8 cellular contexts compared by ENCODE assay signal in the genomic region with DNA sequence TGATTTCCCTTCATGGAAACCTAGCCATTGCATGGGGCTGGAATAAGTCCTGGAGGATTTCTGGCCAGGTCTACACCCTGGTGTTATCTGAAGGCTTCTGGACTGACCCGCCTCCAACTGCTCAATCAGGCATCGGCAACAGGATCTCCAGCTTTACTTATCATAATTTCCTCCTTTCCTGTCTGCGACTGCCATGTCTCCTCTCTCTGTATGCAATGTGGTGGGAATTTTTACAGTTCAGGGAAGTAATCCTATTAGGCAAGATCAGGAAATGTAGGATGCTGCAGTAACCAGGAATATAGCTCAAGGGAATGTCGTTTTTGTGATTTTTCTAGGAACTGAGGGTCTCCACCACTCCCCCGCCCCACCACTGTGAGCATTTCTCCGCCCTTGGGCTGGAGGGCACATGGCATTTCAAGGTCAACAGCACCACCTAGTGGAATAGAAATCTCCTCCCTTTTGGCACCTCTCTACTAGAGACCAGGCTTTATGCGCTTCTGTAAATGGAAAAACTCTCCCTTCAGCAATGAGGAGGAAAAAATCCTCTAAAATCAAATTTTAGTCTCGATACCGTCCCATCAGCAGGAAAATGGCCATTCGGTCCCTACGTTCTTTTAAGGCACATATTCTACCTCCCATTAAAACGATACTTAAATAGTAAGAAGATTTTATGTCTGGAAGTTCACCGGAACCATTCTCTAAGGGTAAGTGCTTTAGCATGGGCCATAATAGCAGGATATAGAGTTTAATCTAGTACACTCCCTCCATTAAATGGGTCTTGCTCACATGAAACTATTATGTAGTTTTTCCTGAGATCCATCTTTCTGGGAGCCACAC.
DNase-seq lines count a peak whose midpoint lies in the region; ATAC-seq and TF ChIP-seq lines count a peak whose summit lies in the region.

No MANE protein-coding gene starts in this region.

- no peaks in the 10 kb centered on the region for H3K9me3 ChIP-seq in CD4-positive, alpha-beta memory T cell (ENCODE audit: control insufficient read depth in 1 of 2, low read length in 2 of 2)
- no peaks in the 10 kb centered on the region for H3K9me3 ChIP-seq in transverse colon

- peak; percentile 74 for ATAC-seq in GM19025 (IDR thresholded peaks at IDR 0.05; ENCODE audit: low read depth, unreplicated experiment)
- ATAC-seq in HG03139 (IDR thresholded peaks at IDR 0.05; ENCODE audit: unreplicated experiment) = peak; percentile 93
- ATAC-seq in naive thymus-derived CD8-positive, alpha-beta T cell = peak; percentile 78 to 82

- peaks cover 0 to 3% (median 1%) of the 10 kb centered on the region in 4 donors for H3K4me1 Mint-ChIP-seq in CD4-positive, alpha-beta memory T cell
- H3K4me1 Mint-ChIP-seq in activated CD4-positive, alpha-beta memory T cell treated with anti-CD3 and anti-CD28 coated beads for 36 hours (ENCODE audit: low read depth) = peaks cover 3% of the 10 kb centered on the region
- H3K4me1 Mint-ChIP-seq in naive thymus-derived CD8-positive, alpha-beta T cell = peaks cover 3 to 5% (median 3%) of the 10 kb centered on the region in 4 donors

- intact Hi-C loops in CD4-positive, alpha-beta memory T cell (cut with micrococcal nuclease) = loop anchor here (1.0 to 2.0 kb wide), 5 partner anchors 227 to 1432 kb away; no protein-coding TSS in a partner anchor
- intact Hi-C loops in activated CD4-positive, alpha-beta memory T cell treated with anti-CD3 and anti-CD28 coated beads for 36 hours (cut with micrococcal nuclease) = loop anchor here (1.0 to 5.0 kb wide), 5 partner anchors 94 to 1054 kb away; a partner anchor contains a TSS
- intact Hi-C loops in transverse colon (cut with DNase I; ENCODE audit: low total_unique reads) = loop anchor here (10.0 kb wide), 1 partner anchor 612 kb away; no protein-coding TSS in a partner anchor

- peak; percentile 61 to 69 (median 67) for TF ChIP-seq CTCF in transverse colon (IDR thresholded peaks at IDR 0.05)

- peaks cover 15 to 18% of the 10 kb centered on the region in 2 donors for H3K27me3 Mint-ChIP-seq in CD4-positive, alpha-beta memory T cell
- H3K27me3 Mint-ChIP-seq in activated CD4-positive, alpha-beta memory T cell treated with anti-CD3 and anti-CD28 coated beads for 36 hours = peaks cover 12% of the 10 kb centered on the region
- H3K27me3 Mint-ChIP-seq in naive thymus-derived CD8-positive, alpha-beta T cell = peaks cover 8 to 27% (median 12%) of the 10 kb centered on the region in 5 donors

- peak; percentile 41 to 56 (median 55) for DNase-seq in CD4-positive, alpha-beta memory T cell
- DNase-seq in NCI-H345 (lab: John Stamatoyannopoulos, UW) (peak; percentile 53), erythroblast (lab: John Stamatoyannopoulos, UW) (peak; percentile 53 to 74), transverse colon (peak; percentile 11)
- peak; percentile 44 for DNase-seq in activated CD4-positive, alpha-beta memory T cell treated with anti-CD3 and anti-CD28 coated beads for 36 hours
- DNase-seq in naive thymus-derived CD8-positive, alpha-beta T cell = peak in 9 of 10 donors; percentile 15 to 74 (median 51)

- no peak overlapping the region for H3K27ac ChIP-seq in CD4-positive, alpha-beta memory T cell (ENCODE audit: low read depth, low read length)
- H3K27ac ChIP-seq in transverse colon = no peak overlapping the region

- TF ChIP-seq POLR2A in erythroblast (IDR thresholded peaks at IDR 0.05; ENCODE audit: low read length) = no peak
- no peak for TF ChIP-seq POLR2A in transverse colon (IDR thresholded peaks at IDR 0.05)

- H3K4me3 ChIP-seq in CD4-positive, alpha-beta memory T cell (ENCODE audit: low read length in 2 of 2) = no peak overlapping the region
- H3K4me3 ChIP-seq in transverse colon = no peak overlapping the region

- in situ Hi-C loops in transverse colon (cut with MboI; ENCODE audit: low pct_ligation_motif_present in 1 of 4, low pct_unique_long_range_greater_than_20kb in 1 of 4, low sequenced_read_pairs in 3 of 4) = loop anchor here in 1 of 4 donors (25.0 kb wide), 2 partner anchors 219 to 619 kb away; a partner anchor contains a TSS

- H3K36me3 Mint-ChIP-seq in CD4-positive, alpha-beta memory T cell = no peaks in the 10 kb centered on the region
- no peaks in the 10 kb centered on the region for H3K36me3 Mint-ChIP-seq in activated CD4-positive, alpha-beta memory T cell treated with anti-CD3 and anti-CD28 coated beads for 36 hours
- H3K36me3 Mint-ChIP-seq in naive thymus-derived CD8-positive, alpha-beta T cell = no peaks in the 10 kb centered on the region

- H3K36me3 ChIP-seq in CD4-positive, alpha-beta memory T cell (ENCODE audit: insufficient read depth, low read length) = no peaks in the 10 kb centered on the region
- no peaks in the 10 kb centered on the region for H3K36me3 ChIP-seq in transverse colon

- no peak for TF ChIP-seq EP300 in transverse colon (IDR thresholded peaks at IDR 0.05; ENCODE audit: low read depth)

- POLR2A ChIA-PET in CD4-positive, alpha-beta memory T cell (lab: Charles Lee; ENCODE audit: partially characterized antibody) = no interaction called here
- POLR2A ChIA-PET in activated CD4-positive, alpha-beta memory T cell treated with anti-CD3 and anti-CD28 coated beads for 36 hours (lab: Charles Lee) = no interaction called here
- POLR2A ChIA-PET in naive thymus-derived CD8-positive, alpha-beta T cell (lab: Charles Lee) = no interaction called here

- H3K4me3 Mint-ChIP-seq in CD4-positive, alpha-beta memory T cell = no peak overlapping the region
- no peak overlapping the region for H3K4me3 Mint-ChIP-seq in activated CD4-positive, alpha-beta memory T cell treated with anti-CD3 and anti-CD28 coated beads for 36 hours
- H3K4me3 Mint-ChIP-seq in naive thymus-derived CD8-positive, alpha-beta T cell = no peak overlapping the region

- CTCF ChIA-PET in CD4-positive, alpha-beta memory T cell (lab: Charles Lee; ENCODE audit: partially characterized antibody) = interaction anchor here (0.7 to 4.5 kb wide), 19 partner anchors 8 to 1431 kb away, joined by 3 to 43 read pairs (median 5); a partner anchor contains a TSS
- CTCF ChIA-PET in activated CD4-positive, alpha-beta memory T cell treated with anti-CD3 and anti-CD28 coated beads for 36 hours (lab: Charles Lee) = interaction anchor here (1.0 to 4.3 kb wide), 11 partner anchors 11 to 620 kb away, joined by 3 to 30 read pairs (median 5); a partner anchor contains a TSS

- no peaks in the 10 kb centered on the region for H3K4me1 ChIP-seq in CD4-positive, alpha-beta memory T cell (ENCODE audit: insufficient read depth, low read length)
- no peaks in the 10 kb centered on the region for H3K4me1 ChIP-seq in transverse colon

- no peak overlapping the region for H3K27ac Mint-ChIP-seq in CD4-positive, alpha-beta memory T cell
- no peak overlapping the region for H3K27ac Mint-ChIP-seq in activated CD4-positive, alpha-beta memory T cell treated with anti-CD3 and anti-CD28 coated beads for 36 hours
- H3K27ac Mint-ChIP-seq in naive thymus-derived CD8-positive, alpha-beta T cell = peak overlapping the region in 3 of 10 donors; percentile 8 to 51 (median 19)

- no peaks in the 10 kb centered on the region for H3K27me3 ChIP-seq in CD4-positive, alpha-beta memory T cell (ENCODE audit: insufficient read depth, low read length)
- H3K27me3 ChIP-seq in transverse colon = peaks cover 8% of the 10 kb centered on the region

- WGBS in transverse colon (ENCODE audit: low coverage in 1 of 2), 2 donors = 47 to 50% methylated on average over 5 to 13 of the region's 13 CpGs

- H3K9me3 Mint-ChIP-seq in CD4-positive, alpha-beta memory T cell = no peaks in the 10 kb centered on the region
- no peaks in the 10 kb centered on the region for H3K9me3 Mint-ChIP-seq in activated CD4-positive, alpha-beta memory T cell treated with anti-CD3 and anti-CD28 coated beads for 36 hours
- H3K9me3 Mint-ChIP-seq in naive thymus-derived CD8-positive, alpha-beta T cell = no peaks in the 10 kb centered on the region

Comparison
In these comparisons a context has a peak if more than half of its experiments do, and no peak if none do; other contexts are left out.
1. DNase-seq: peak in every context shown above with its lines; median percentile 64 in erythroblast; 55 in CD4-positive, alpha-beta memory T cell; 53 in NCI-H345; 51 in naive thymus-derived CD8-positive, alpha-beta T cell; 44 in activated CD4-positive, alpha-beta memory T cell treated with anti-CD3 and anti-CD28 coated beads for 36 hours; 11 in transverse colon.